ENCODE assay signal across 8 cellular contexts in genomic region chr5:84383816-84384603, GRCh38. TPM values are rescaled to one million over a fixed set of nuclear protein-coding genes. Genes with fewer than 3 reads are reported as not detected.
A peak's percentile ranks its signal among the peaks of the same experiment; 100 is the strongest.
DNase-seq lines count a peak whose midpoint lies in the region; ATAC-seq, FAIRE-seq and TF ChIP-seq lines count a peak whose summit lies in the region.

No MANE protein-coding gene starts in this region.

- TF ChIP-seq POLR2A in thyroid gland (IDR thresholded peaks at IDR 0.05) = no peak

- DNase-seq in Ammon's horn (ENCODE audit: low spot score) (peak; percentile 67), NCI-H146 (lab: John Stamatoyannopoulos, UW) (peak; percentile 43), dorsolateral prefrontal cortex (peak; percentile 50 to 77 (median 58)), thyroid gland (no peak), GM19239 (ENCODE audit: insufficient read length, low spot score) (no peak)

- H3K9me3 ChIP-seq in liver (ENCODE audit: control insufficient read depth in 4 of 4, low read length in 3 of 4) (no peaks in the 10 kb centered on the region), thyroid gland (no peaks in the 10 kb centered on the region)

- H3K4me3 ChIP-seq in dorsolateral prefrontal cortex (peak overlapping the region; percentile 57 to 91 (median 78)), liver (ENCODE audit: low read depth in 1 of 3, low read length in 3 of 3) (peak overlapping the region in 2 of 3 donors; percentile 14 to 51), thyroid gland (replicated peaks in 1 of 3) (peak overlapping the region in 2 of 3 donors; percentile 19 to 29)

- H3K27me3 ChIP-seq in dorsolateral prefrontal cortex (peaks cover 0 to 15% (median 0%) of the 10 kb centered on the region in 45 donors), liver (ENCODE audit: control insufficient read depth in 4 of 4, insufficient read depth in 4 of 4, low read length in 3 of 4) (peaks cover 2 to 11% (median 3%) of the 10 kb centered on the region in 4 donors), thyroid gland (peaks cover 10% of the 10 kb centered on the region)

- no peak for TF ChIP-seq RAD21 in liver (IDR thresholded peaks at IDR 0.05)

- WGBS in liver = 2% methylated on average over 73 of the region's 73 CpGs
- WGBS in thyroid gland, 2 donors = 0 to 2% methylated on average over 27 to 48 of the region's 73 CpGs

- no peak for FAIRE-seq in GM19239 (lab: Jason Lieb, UNC)

- peak in 3 of 56 donors; percentile 3 to 11 (median 5) for TF ChIP-seq CTCF in dorsolateral prefrontal cortex (IDR thresholded peaks at IDR 0.05 in 54 of 56, conservative IDR thresholded peaks at IDR 0.05 in 2 of 56; ENCODE audit: low read depth in 1 of 56, partially characterized antibody in 56 of 56)
- no peak for TF ChIP-seq CTCF in liver (IDR thresholded peaks at IDR 0.05; ENCODE audit: low read depth, low read length, missing input control)
- TF ChIP-seq CTCF in thyroid gland (IDR thresholded peaks at IDR 0.05) = no peak

- intact Hi-C loops in dorsolateral prefrontal cortex (cut with DNase I) = loop anchor here (2.0 to 10.0 kb wide), 11 partner anchors 92 to 661 kb away; partner anchors contain the start of gene HAPLN1 (in 1 of the 2)
- intact Hi-C loops in thyroid gland (cut with DNase I) = no loop called here

- no peak overlapping the region for H3K9ac ChIP-seq in liver (ENCODE audit: low read depth in 1 of 2, low read length in 2 of 2)

- H3K27ac ChIP-seq in dorsolateral prefrontal cortex (peak overlapping the region; percentile 46 to 96 (median 93)), liver (ENCODE audit: low read depth in 1 of 2, low read length in 2 of 2) (no peak overlapping the region), thyroid gland (no peak overlapping the region)

- ATAC-seq in HG02840 (IDR thresholded peaks at IDR 0.05; ENCODE audit: low FRiP score, unreplicated experiment) (no peak), GM21619 (IDR thresholded peaks at IDR 0.05; ENCODE audit: unreplicated experiment) (no peak)

- peaks cover 4 to 32% (median 17%) of the 10 kb centered on the region in 4 donors for H3K4me1 ChIP-seq in liver (ENCODE audit: control insufficient read depth in 4 of 4, insufficient read depth in 4 of 4, low read length in 3 of 4)
- peaks cover 3 to 23% of the 10 kb centered on the region in 2 donors for H3K4me1 ChIP-seq in thyroid gland

- H3K36me3 ChIP-seq in liver (ENCODE audit: control insufficient read depth in 4 of 4, insufficient read depth in 3 of 4, low read depth in 1 of 4, low read length in 3 of 4) (no peaks in the 10 kb centered on the region), thyroid gland (no peaks in the 10 kb centered on the region)

TF ChIP-seq in liver, 16 proteins besides CTCF, POLR2A, EP300 and RAD21:
- TF ChIP-seq EGR1 (IDR thresholded peaks at IDR 0.05; ENCODE audit: low read depth in 2 of 2) (no peak), FOXA2 (IDR thresholded peaks at IDR 0.05) (no peak), SP1 (IDR thresholded peaks at IDR 0.05) (no peak), ZBTB33 (IDR thresholded peaks at IDR 0.05) (no peak)

RNA-seq across cellular contexts. Expression of gene EDIL3, which starts 0.7 kb away (rescaled TPM):
- 100 to 1,000 TPM in 103 of 120 experiments, 10 to 100 TPM in 17; 37.7 to 535 (median 162) TPM for total RNA-seq in dorsolateral prefrontal cortex
- total RNA-seq in liver = 10 to 100 TPM in 1 of 2 donors, 1 to 10 TPM in 1; 1.2 to 12.0 TPM
- under 1 TPM; 0.33 to 0.35 TPM for polyA plus RNA-seq in liver
- total RNA-seq in thyroid gland = 1 to 10 TPM; 2.0 to 5.5 (median 3.3) TPM

Comparison
In these comparisons a context has a peak if more than half of its experiments do, and no peak if none do; other contexts are left out.
1. DNase-seq: peak in Ammon's horn (single experiment), NCI-H146 (single experiment) and dorsolateral prefrontal cortex (10 of 10); none in thyroid gland (0 of 2) and GM19239 (single experiment).
2. H3K27ac ChIP-seq: peak in dorsolateral prefrontal cortex (59 of 59); none in liver (0 of 2) and thyroid gland (0 of 3).
3. H3K4me3 ChIP-seq: peak in every context shown above with its lines; median percentile 78 in dorsolateral prefrontal cortex; 32 in liver; 24 in thyroid gland.